Comparison of ENCODE assay signal across 10 cellular contexts in genomic region chr13:23320926-23321533, GRCh38.
DNase-seq lines count a peak whose midpoint lies in the region; ATAC-seq and TF ChIP-seq lines count a peak whose summit lies in the region.
"Had no signal": no experiment of that assay in that cellular context is flagged by ENCODE, and none has a peak within 500 bp of the region (broad histone marks: within the 10 kb centered on the region; RNA-seq: fewer than 3 reads in every experiment).

No MANE protein-coding gene starts in this region.

- TF ChIP-seq POLR2A in ovary (IDR thresholded peaks at IDR 0.05) = no peak

- no peak for TF ChIP-seq EP300 in ovary (IDR thresholded peaks at IDR 0.05)

- 25 to 29% (median 27%) methylated on average over 4 of the region's 4 CpGs for WGBS in ovary, 3 donors

- H3K4me3 ChIP-seq in skin epidermis (peak overlapping the region in 5 of 7 experiments; percentile 8 to 20 (median 15)), ovary (no peak overlapping the region)

- no peak for DNase-seq in activated CD4-positive, alpha-beta T cell treated with anti-CD3 and anti-CD28 coated beads, Interleukin-2, amount 10 ng/mL, durations not matched to agents 24 days and 14 days
- no peak for DNase-seq in activated CD4-positive, alpha-beta T cell treated with anti-CD3 and anti-CD28 coated beads for 1 hour
- DNase-seq in MCF 10A (ENCODE audit: unreplicated experiment) = no peak
- no peak for DNase-seq in OCI-M2 (lab: John Stamatoyannopoulos, UW; ENCODE audit: unreplicated experiment)
- no peak for DNase-seq in ovary
- DNase-seq in GF-D8 (lab: John Stamatoyannopoulos, UW) = no peak
- DNase-seq: activated CD4-positive, CD25-positive, alpha-beta regulatory T cell; NCI-H187 had no signal

- H3K27ac ChIP-seq in skin epidermis (peak overlapping the region in 12 of 21 experiments; percentile 11 to 69 (median 47)), ovary (no peak overlapping the region)

- peaks cover 37% of the 10 kb centered on the region for H3K4me1 Mint-ChIP-seq in activated CD4-positive, alpha-beta T cell treated with anti-CD3 and anti-CD28 coated beads, Interleukin-2, amount 10 ng/mL, durations not matched to agents 24 days and 14 days
- H3K4me1 Mint-ChIP-seq in MCF 10A (ENCODE audit: insufficient read depth, unreplicated experiment) = peaks cover 21% of the 10 kb centered on the region

- no peaks in the 10 kb centered on the region for H3K9me3 ChIP-seq in ovary

- no peaks in the 10 kb centered on the region for H3K36me3 ChIP-seq in ovary

- peaks cover 2% of the 10 kb centered on the region for H3K4me1 ChIP-seq in ovary (ENCODE audit: insufficient read depth)

- intact Hi-C loops in activated CD4-positive, alpha-beta T cell treated with anti-CD3 and anti-CD28 coated beads, Interleukin-2, amount 10 ng/mL, durations not matched to agents 24 days and 14 days (cut with micrococcal nuclease) = loop anchor here (2.0 kb wide), 1 partner anchor 54 kb away; no protein-coding TSS in a partner anchor
- intact Hi-C loops in MCF 10A (cut with micrococcal nuclease) = loop anchor here (5.0 kb wide), 1 partner anchor 146 kb away; no protein-coding TSS in a partner anchor
- intact Hi-C loops in ovary (cut with DNase I) = no loop called here

- H3K4me3 Mint-ChIP-seq in activated CD4-positive, alpha-beta T cell treated with anti-CD3 and anti-CD28 coated beads, Interleukin-2, amount 10 ng/mL, durations not matched to agents 24 days and 14 days = peak overlapping the region; percentile 70
- H3K4me3 Mint-ChIP-seq in MCF 10A (ENCODE audit: unreplicated experiment) = peak overlapping the region; percentile 57

- POLR2A ChIA-PET in MCF 10A (lab: Yijun Ruan, JAX) = interaction anchor here (0.5 to 2.5 kb wide), 4 partner anchors 10 to 549 kb away, joined by 3 to 9 read pairs (median 4); no protein-coding TSS in a partner anchor

- CTCF ChIA-PET in MCF 10A (lab: Yijun Ruan, JAX) = interaction anchor here (0.6 to 5.3 kb wide), 7 partner anchors 11 to 525 kb away, joined by 3 to 47 read pairs (median 4); no protein-coding TSS in a partner anchor

- H3K9me3 Mint-ChIP-seq in activated CD4-positive, alpha-beta T cell treated with anti-CD3 and anti-CD28 coated beads, Interleukin-2, amount 10 ng/mL, durations not matched to agents 24 days and 14 days = no peaks in the 10 kb centered on the region
- no peaks in the 10 kb centered on the region for H3K9me3 Mint-ChIP-seq in MCF 10A (ENCODE audit: unreplicated experiment)

- ATAC-seq in HG03064 (IDR thresholded peaks at IDR 0.05; ENCODE audit: low read depth, unreplicated experiment) = peak; percentile 22

- no peaks in the 10 kb centered on the region for H3K27me3 ChIP-seq in ovary

- H3K27me3 Mint-ChIP-seq in activated CD4-positive, alpha-beta T cell treated with anti-CD3 and anti-CD28 coated beads, Interleukin-2, amount 10 ng/mL, durations not matched to agents 24 days and 14 days = peaks cover 8% of the 10 kb centered on the region
- no peaks in the 10 kb centered on the region for H3K27me3 Mint-ChIP-seq in MCF 10A (ENCODE audit: insufficient read depth, unreplicated experiment)

- no peak overlapping the region for H3K27ac Mint-ChIP-seq in activated CD4-positive, alpha-beta T cell treated with anti-CD3 and anti-CD28 coated beads, Interleukin-2, amount 10 ng/mL, durations not matched to agents 24 days and 14 days
- H3K27ac Mint-ChIP-seq in MCF 10A (ENCODE audit: low read depth, unreplicated experiment) = peak overlapping the region; percentile 88

- TF ChIP-seq CTCF in MCF 10A (IDR thresholded peaks at IDR 0.05; ENCODE audit: unreplicated experiment) = no peak
- TF ChIP-seq CTCF in ovary (IDR thresholded peaks at IDR 0.05) = no peak

- TSS peak; percentile 74 for BruUV-seq in MCF 10A (replicated peaks; lab: Mats Ljungman, UMichigan)

- H3K36me3 Mint-ChIP-seq in activated CD4-positive, alpha-beta T cell treated with anti-CD3 and anti-CD28 coated beads, Interleukin-2, amount 10 ng/mL, durations not matched to agents 24 days and 14 days (ENCODE audit: low read depth) = no peaks in the 10 kb centered on the region
- H3K36me3 Mint-ChIP-seq in MCF 10A (ENCODE audit: insufficient read depth, unreplicated experiment) = no peaks in the 10 kb centered on the region

Comparison
In these comparisons a context has a peak if more than half of its experiments do, and no peak if none do; other contexts are left out.
1. H3K27ac ChIP-seq: peak in skin epidermis (12 of 21); none in ovary (0 of 2).
2. intact Hi-C loops: an anchor here in activated CD4-positive, alpha-beta T cell treated with anti-CD3 and anti-CD28 coated beads, Interleukin-2, amount 10 ng/mL, durations not matched to agents 24 days and 14 days (2.0 kb wide) and MCF 10A (5.0 kb wide); none called in ovary.